ENCODE assay signal across 5 cellular contexts in genomic region chr6:5425797-5426196, GRCh38.
"Had no signal": no experiment of that assay in that cellular context is flagged by ENCODE, and none has a peak within 500 bp of the region (broad histone marks: within the 10 kb centered on the region; RNA-seq: fewer than 3 reads in every experiment).

No MANE protein-coding gene starts in this region.

- H3K4me3 ChIP-seq: GM23338, K562 had no signal

- DNase-seq: H9, HCEC 1CT, KG1 had no signal

- H3K4me2 ChIP-seq: GM23338 had no signal

- H2AFZ ChIP-seq: GM23338 had no signal

- ATAC-seq: GM23338, K562 had no signal
